Comparison of ENCODE assay signal across 1 cellular context in genomic region chr10:114523876-114524275, GRCh38.
TF ChIP-seq lines count a peak whose summit lies in the region.

No MANE protein-coding gene starts in this region.

TF ChIP-seq in GM23338, 12 proteins besides CTCF, POLR2A, EP300 and RAD21 (continued from another document):
- TF ChIP-seq ETS1 (IDR thresholded peaks at IDR 0.05) = no peak
- no peak for TF ChIP-seq EZH2 (IDR thresholded peaks at IDR 0.05; ENCODE audit: low read depth, unreplicated experiment)
- no peak for TF ChIP-seq NANOG (IDR thresholded peaks at IDR 0.05; ENCODE audit: borderline replicate concordance)
- no peak for TF ChIP-seq EZH2phosphoT487 (IDR thresholded peaks at IDR 0.05; ENCODE audit: unreplicated experiment)
- TF ChIP-seq POLR2AphosphoS5 (IDR thresholded peaks at IDR 0.05; ENCODE audit: low read depth) = no peak
- no peak for TF ChIP-seq CREB1 (CRISPR knock-in tag; IDR thresholded peaks at IDR 0.05; ENCODE audit: low read depth)
- TF ChIP-seq JUNB (IDR thresholded peaks at IDR 0.05; ENCODE audit: unreplicated experiment) = no peak
- TF ChIP-seq ZNF462 (CRISPR knock-in tag; IDR thresholded peaks at IDR 0.05) = no peak
- TF ChIP-seq ZNF331 (CRISPR knock-in tag; IDR thresholded peaks at IDR 0.05; ENCODE audit: low read depth) = no peak
- no peak for TF ChIP-seq ZNF114 (CRISPR knock-in tag; IDR thresholded peaks at IDR 0.05)
- no peak for TF ChIP-seq STAT1 (IDR thresholded peaks at IDR 0.05; ENCODE audit: unreplicated experiment)
